13 cellular contexts compared by ENCODE assay signal in genomic region chr22:30998329-30998728, GRCh38.
"Had no signal": no experiment of that assay in that cellular context is flagged by ENCODE, and none has a peak within 500 bp of the region (broad histone marks: within the 10 kb centered on the region; RNA-seq: fewer than 3 reads in every experiment).

No MANE protein-coding gene starts in this region.

- DNase-seq: activated naive CD4-positive, alpha-beta T cell; activated T-cell treated with anti-CD3 and anti-CD28 coated beads, Interleukin-2, amount 50 U/mL, for 1 hour; adrenal gland; effector memory CD4-positive, alpha-beta T cell; foreskin keratinocyte; nucleus accumbens; right lobe of liver; stimulated activated CD8-positive, alpha-beta memory T cell treated with anti-CD3 and anti-CD28 coated beads, Interleukin-4, amount 100 ng/mL, for 48 hours; stimulated activated naive B cell treated with anti-CD40 and anti-IgM and Interleukin-4, amounts not matched to agents 10 μg/mL and 1 μg/mL and 100 μg/mL, for 72 hours; transverse colon had no signal

- ATAC-seq: activated T-helper 17 cell treated with anti-CD3 and anti-CD28 coated beads, Interleukin-2, amount 50 U/mL, for 72 hours; foreskin keratinocyte; natural killer cell treated with Interleukin-12 subunit alpha and Interleukin-12 subunit beta and Interleukin-15 and Interleukin-18, amount 100 ng/mL, for 72 hours; right lobe of liver; stimulated activated naive B cell treated with anti-CD40 and anti-IgM and Interleukin-4, amounts not matched to agents 10 μg/mL and 1 μg/mL and 100 μg/mL, for 72 hours; WTC11 had no signal
